In genomic region chr21:33268736-33269441, GRCh38 we compare ENCODE assay signal across 8 cellular contexts. TPM values are rescaled to one million over a fixed set of nuclear protein-coding genes. Genes with fewer than 3 reads are reported as not detected.
DNase-seq lines count a peak whose midpoint lies in the region; ATAC-seq and TF ChIP-seq lines count a peak whose summit lies in the region.

No MANE protein-coding gene starts in this region.

- peaks cover 72% of the 10 kb centered on the region for H3K36me3 Mint-ChIP-seq in activated T-helper 2 cell treated with anti-CD3 and anti-CD28 coated beads, Interferon-gamma antibody, Interleukin-2, Interleukin-4, amounts not matched to agents 10 μg/mL and 5 μg/mL and 100 μg/mL, durations not matched to agents 14 hours and 24 hours and 36 hours (ENCODE audit: low read depth)
- H3K36me3 Mint-ChIP-seq in natural killer cell treated with Interleukin-12 subunit alpha and Interleukin-12 subunit beta and Interleukin-15 and Interleukin-18, amount 100 ng/mL, for 72 hours, result no peaks in the 10 kb centered on the region

- H3K9me3 Mint-ChIP-seq in activated T-helper 2 cell treated with anti-CD3 and anti-CD28 coated beads, Interferon-gamma antibody, Interleukin-2, Interleukin-4, amounts not matched to agents 10 μg/mL and 5 μg/mL and 100 μg/mL, durations not matched to agents 14 hours and 24 hours and 36 hours, result no peaks in the 10 kb centered on the region
- H3K9me3 Mint-ChIP-seq in natural killer cell treated with Interleukin-12 subunit alpha and Interleukin-12 subunit beta and Interleukin-15 and Interleukin-18, amount 100 ng/mL, for 72 hours, result no peaks in the 10 kb centered on the region

- intact Hi-C loops in activated T-helper 2 cell treated with anti-CD3 and anti-CD28 coated beads, Interferon-gamma antibody, Interleukin-2, Interleukin-4, amounts not matched to agents 10 μg/mL and 5 μg/mL and 100 μg/mL, durations not matched to agents 14 hours and 24 hours and 36 hours (cut with micrococcal nuclease), result loop anchor here (5.0 kb wide), 1 partner anchor 67 kb away; no protein-coding TSS in a partner anchor

- no peak for TF ChIP-seq CTCF in foreskin fibroblast (IDR thresholded peaks at IDR 0.05; ENCODE audit: low read depth, low read length)

- DNase-seq in NCI-H2171 (lab: John Stamatoyannopoulos, UW), result peak; percentile 43
- DNase-seq in activated T-helper 2 cell treated with anti-CD3 and anti-CD28 coated beads, Interferon-gamma antibody, Interleukin-2, Interleukin-4, amounts not matched to agents 10 μg/mL and 5 μg/mL and 100 μg/mL, durations not matched to agents 14 hours and 24 hours and 36 hours (ENCODE audit: low spot score), result no peak
- no peak for DNase-seq in natural killer cell treated with Interleukin-12 subunit alpha and Interleukin-12 subunit beta and Interleukin-15 and Interleukin-18, amount 100 ng/mL, for 72 hours (ENCODE audit: low spot score)
- DNase-seq in OCI-M2 (lab: John Stamatoyannopoulos, UW; ENCODE audit: unreplicated experiment), result no peak
- DNase-seq in GF-D8 (lab: John Stamatoyannopoulos, UW), result no peak
- DNase-seq in foreskin fibroblast, result no peak

- peak overlapping the region; percentile 34 for H3K4me3 Mint-ChIP-seq in activated T-helper 2 cell treated with anti-CD3 and anti-CD28 coated beads, Interferon-gamma antibody, Interleukin-2, Interleukin-4, amounts not matched to agents 10 μg/mL and 5 μg/mL and 100 μg/mL, durations not matched to agents 14 hours and 24 hours and 36 hours (ENCODE audit: low read depth)
- peak overlapping the region; percentile 93 for H3K4me3 Mint-ChIP-seq in natural killer cell treated with Interleukin-12 subunit alpha and Interleukin-12 subunit beta and Interleukin-15 and Interleukin-18, amount 100 ng/mL, for 72 hours

- no peaks in the 10 kb centered on the region for H3K27me3 Mint-ChIP-seq in activated T-helper 2 cell treated with anti-CD3 and anti-CD28 coated beads, Interferon-gamma antibody, Interleukin-2, Interleukin-4, amounts not matched to agents 10 μg/mL and 5 μg/mL and 100 μg/mL, durations not matched to agents 14 hours and 24 hours and 36 hours (ENCODE audit: low read depth)
- H3K27me3 Mint-ChIP-seq in natural killer cell treated with Interleukin-12 subunit alpha and Interleukin-12 subunit beta and Interleukin-15 and Interleukin-18, amount 100 ng/mL, for 72 hours, result no peaks in the 10 kb centered on the region

- H3K4me3 ChIP-seq in foreskin fibroblast (ENCODE audit: low read depth in 1 of 2, low read length in 2 of 2), result no peak overlapping the region

- peak; percentile 72 for ATAC-seq in GM18873 (IDR thresholded peaks at IDR 0.05; ENCODE audit: low FRiP score, unreplicated experiment)
- peak; percentile 58 for ATAC-seq in HG02885 (IDR thresholded peaks at IDR 0.05; ENCODE audit: poor library complexity, unreplicated experiment)
- no peak for ATAC-seq in natural killer cell treated with Interleukin-12 subunit alpha and Interleukin-12 subunit beta and Interleukin-15 and Interleukin-18, amount 100 ng/mL, for 72 hours

- H3K27ac Mint-ChIP-seq in activated T-helper 2 cell treated with anti-CD3 and anti-CD28 coated beads, Interferon-gamma antibody, Interleukin-2, Interleukin-4, amounts not matched to agents 10 μg/mL and 5 μg/mL and 100 μg/mL, durations not matched to agents 14 hours and 24 hours and 36 hours, result peak overlapping the region; percentile 56
- peak overlapping the region in 1 of 2 donors; percentile 92 for H3K27ac Mint-ChIP-seq in natural killer cell treated with Interleukin-12 subunit alpha and Interleukin-12 subunit beta and Interleukin-15 and Interleukin-18, amount 100 ng/mL, for 72 hours

- peaks cover 41% of the 10 kb centered on the region for H3K4me1 Mint-ChIP-seq in activated T-helper 2 cell treated with anti-CD3 and anti-CD28 coated beads, Interferon-gamma antibody, Interleukin-2, Interleukin-4, amounts not matched to agents 10 μg/mL and 5 μg/mL and 100 μg/mL, durations not matched to agents 14 hours and 24 hours and 36 hours (ENCODE audit: low read depth)
- H3K4me1 Mint-ChIP-seq in natural killer cell treated with Interleukin-12 subunit alpha and Interleukin-12 subunit beta and Interleukin-15 and Interleukin-18, amount 100 ng/mL, for 72 hours (ENCODE audit: low read depth in 2 of 2), result peaks cover 49 to 58% of the 10 kb centered on the region in 2 donors

RNA-seq across cellular contexts. Expression of gene IL10RB, which starts 2.7 kb away (rescaled TPM):
- total RNA-seq in activated T-helper 2 cell treated with anti-CD3 and anti-CD28 coated beads, Interferon-gamma antibody, Interleukin-2, Interleukin-4, amounts not matched to agents 10 μg/mL and 5 μg/mL and 100 μg/mL, durations not matched to agents 14 hours and 24 hours and 36 hours, result 23.4 and 24.7 TPM in 2 replicates
- total RNA-seq in natural killer cell treated with Interleukin-12 subunit alpha and Interleukin-12 subunit beta and Interleukin-15 and Interleukin-18, amount 100 ng/mL, for 72 hours, result 10 to 100 TPM; 19.9 to 22.2 TPM

RNA-seq across cellular contexts. Expression of gene IFNAR2, which starts 39.2 kb away (rescaled TPM):
- 34.8 and 36.8 TPM in 2 replicates for total RNA-seq in activated T-helper 2 cell treated with anti-CD3 and anti-CD28 coated beads, Interferon-gamma antibody, Interleukin-2, Interleukin-4, amounts not matched to agents 10 μg/mL and 5 μg/mL and 100 μg/mL, durations not matched to agents 14 hours and 24 hours and 36 hours
- total RNA-seq in natural killer cell treated with Interleukin-12 subunit alpha and Interleukin-12 subunit beta and Interleukin-15 and Interleukin-18, amount 100 ng/mL, for 72 hours, result 10 to 100 TPM; 16.9 to 17.6 TPM

RNA-seq across cellular contexts. Expression of gene IFNAR1, which starts 55.9 kb away (rescaled TPM):
- total RNA-seq in activated T-helper 2 cell treated with anti-CD3 and anti-CD28 coated beads, Interferon-gamma antibody, Interleukin-2, Interleukin-4, amounts not matched to agents 10 μg/mL and 5 μg/mL and 100 μg/mL, durations not matched to agents 14 hours and 24 hours and 36 hours, result 26.8 and 27.9 TPM in 2 replicates
- total RNA-seq in natural killer cell treated with Interleukin-12 subunit alpha and Interleukin-12 subunit beta and Interleukin-15 and Interleukin-18, amount 100 ng/mL, for 72 hours, result 10 to 100 TPM; 16.0 to 16.6 TPM

Comparison
In these comparisons a context has a peak if more than half of its experiments do, and no peak if none do; other contexts are left out.
1. ATAC-seq: peak in GM18873 (single experiment) and HG02885 (single experiment); none in natural killer cell treated with Interleukin-12 subunit alpha and Interleukin-12 subunit beta and Interleukin-15 and Interleukin-18, amount 100 ng/mL, for 72 hours (0 of 2).